Comparison of ENCODE assay signal across 10 cellular contexts in genomic region chr10:131053192-131053591, GRCh38.
"Had no signal": no experiment of that assay in that cellular context is flagged by ENCODE, and none has a peak within 500 bp of the region (broad histone marks: within the 10 kb centered on the region; RNA-seq: fewer than 3 reads in every experiment).

No MANE protein-coding gene starts in this region.

- H3K4me2 ChIP-seq: GM23338 had no signal

- H3K9ac ChIP-seq: GM23248 had no signal

- H3K4me3 ChIP-seq: GM23248, GM23338, HAP-1 had no signal

- DNase-seq: GM23248, GOT3, H7, H9, HCEC 1CT, HFFc6 had no signal

- H3K4me1 ChIP-seq: HAP-1 had no signal

- FAIRE-seq: H54 had no signal

- H3K9me3 ChIP-seq: HAP-1 had no signal

- H3K27ac ChIP-seq: GM23248 had no signal

- H2AFZ ChIP-seq: GM23248, GM23338 had no signal

- H3K36me3 ChIP-seq: HAP-1 had no signal

- ATAC-seq: GM23338, HCT116 had no signal
